Comparison of ENCODE assay signal across 1 cellular context in the genomic region with DNA sequence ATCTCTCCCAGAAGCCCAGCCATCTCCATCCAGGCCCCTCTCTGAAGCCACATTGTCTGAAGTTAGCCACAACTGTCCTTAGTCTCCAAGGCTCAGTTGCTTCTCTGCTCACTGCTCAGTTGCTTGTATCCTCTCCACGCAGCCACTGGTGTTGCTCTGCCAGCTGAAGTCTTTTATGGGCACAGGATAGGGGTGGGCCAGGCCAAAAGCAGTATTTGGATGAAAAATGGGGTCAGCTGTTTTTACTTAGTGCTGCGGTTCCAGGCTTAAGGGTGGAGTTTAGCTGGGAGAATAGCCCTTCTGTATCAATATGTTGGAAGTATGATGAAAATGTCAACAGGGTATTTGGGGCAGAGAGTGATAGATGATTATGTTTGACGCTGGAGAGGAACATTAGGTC.
TF ChIP-seq lines count a peak whose summit lies in the region.

No MANE protein-coding gene starts in this region.

TF ChIP-seq in GM23338, 12 proteins besides CTCF, POLR2A, EP300 and RAD21 (continued from another document):
- TF ChIP-seq, protein P1, sequence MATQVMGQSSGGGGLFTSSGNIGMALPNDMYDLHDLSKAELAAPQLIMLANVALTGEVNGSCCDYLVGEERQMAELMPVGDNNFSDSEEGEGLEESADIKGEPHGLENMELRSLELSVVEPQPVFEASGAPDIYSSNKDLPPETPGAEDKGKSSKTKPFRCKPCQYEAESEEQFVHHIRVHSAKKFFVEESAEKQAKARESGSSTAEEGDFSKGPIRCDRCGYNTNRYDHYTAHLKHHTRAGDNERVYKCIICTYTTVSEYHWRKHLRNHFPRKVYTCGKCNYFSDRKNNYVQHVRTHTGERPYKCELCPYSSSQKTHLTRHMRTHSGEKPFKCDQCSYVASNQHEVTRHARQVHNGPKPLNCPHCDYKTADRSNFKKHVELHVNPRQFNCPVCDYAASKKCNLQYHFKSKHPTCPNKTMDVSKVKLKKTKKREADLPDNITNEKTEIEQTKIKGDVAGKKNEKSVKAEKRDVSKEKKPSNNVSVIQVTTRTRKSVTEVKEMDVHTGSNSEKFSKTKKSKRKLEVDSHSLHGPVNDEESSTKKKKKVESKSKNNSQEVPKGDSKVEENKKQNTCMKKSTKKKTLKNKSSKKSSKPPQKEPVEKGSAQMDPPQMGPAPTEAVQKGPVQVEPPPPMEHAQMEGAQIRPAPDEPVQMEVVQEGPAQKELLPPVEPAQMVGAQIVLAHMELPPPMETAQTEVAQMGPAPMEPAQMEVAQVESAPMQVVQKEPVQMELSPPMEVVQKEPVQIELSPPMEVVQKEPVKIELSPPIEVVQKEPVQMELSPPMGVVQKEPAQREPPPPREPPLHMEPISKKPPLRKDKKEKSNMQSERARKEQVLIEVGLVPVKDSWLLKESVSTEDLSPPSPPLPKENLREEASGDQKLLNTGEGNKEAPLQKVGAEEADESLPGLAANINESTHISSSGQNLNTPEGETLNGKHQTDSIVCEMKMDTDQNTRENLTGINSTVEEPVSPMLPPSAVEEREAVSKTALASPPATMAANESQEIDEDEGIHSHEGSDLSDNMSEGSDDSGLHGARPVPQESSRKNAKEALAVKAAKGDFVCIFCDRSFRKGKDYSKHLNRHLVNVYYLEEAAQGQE (IDR thresholded peaks at IDR 0.05; ENCODE audit: unreplicated experiment): no peak
- no peak for TF ChIP-seq NANOG (IDR thresholded peaks at IDR 0.05; ENCODE audit: borderline replicate concordance)
- TF ChIP-seq, protein P2, sequence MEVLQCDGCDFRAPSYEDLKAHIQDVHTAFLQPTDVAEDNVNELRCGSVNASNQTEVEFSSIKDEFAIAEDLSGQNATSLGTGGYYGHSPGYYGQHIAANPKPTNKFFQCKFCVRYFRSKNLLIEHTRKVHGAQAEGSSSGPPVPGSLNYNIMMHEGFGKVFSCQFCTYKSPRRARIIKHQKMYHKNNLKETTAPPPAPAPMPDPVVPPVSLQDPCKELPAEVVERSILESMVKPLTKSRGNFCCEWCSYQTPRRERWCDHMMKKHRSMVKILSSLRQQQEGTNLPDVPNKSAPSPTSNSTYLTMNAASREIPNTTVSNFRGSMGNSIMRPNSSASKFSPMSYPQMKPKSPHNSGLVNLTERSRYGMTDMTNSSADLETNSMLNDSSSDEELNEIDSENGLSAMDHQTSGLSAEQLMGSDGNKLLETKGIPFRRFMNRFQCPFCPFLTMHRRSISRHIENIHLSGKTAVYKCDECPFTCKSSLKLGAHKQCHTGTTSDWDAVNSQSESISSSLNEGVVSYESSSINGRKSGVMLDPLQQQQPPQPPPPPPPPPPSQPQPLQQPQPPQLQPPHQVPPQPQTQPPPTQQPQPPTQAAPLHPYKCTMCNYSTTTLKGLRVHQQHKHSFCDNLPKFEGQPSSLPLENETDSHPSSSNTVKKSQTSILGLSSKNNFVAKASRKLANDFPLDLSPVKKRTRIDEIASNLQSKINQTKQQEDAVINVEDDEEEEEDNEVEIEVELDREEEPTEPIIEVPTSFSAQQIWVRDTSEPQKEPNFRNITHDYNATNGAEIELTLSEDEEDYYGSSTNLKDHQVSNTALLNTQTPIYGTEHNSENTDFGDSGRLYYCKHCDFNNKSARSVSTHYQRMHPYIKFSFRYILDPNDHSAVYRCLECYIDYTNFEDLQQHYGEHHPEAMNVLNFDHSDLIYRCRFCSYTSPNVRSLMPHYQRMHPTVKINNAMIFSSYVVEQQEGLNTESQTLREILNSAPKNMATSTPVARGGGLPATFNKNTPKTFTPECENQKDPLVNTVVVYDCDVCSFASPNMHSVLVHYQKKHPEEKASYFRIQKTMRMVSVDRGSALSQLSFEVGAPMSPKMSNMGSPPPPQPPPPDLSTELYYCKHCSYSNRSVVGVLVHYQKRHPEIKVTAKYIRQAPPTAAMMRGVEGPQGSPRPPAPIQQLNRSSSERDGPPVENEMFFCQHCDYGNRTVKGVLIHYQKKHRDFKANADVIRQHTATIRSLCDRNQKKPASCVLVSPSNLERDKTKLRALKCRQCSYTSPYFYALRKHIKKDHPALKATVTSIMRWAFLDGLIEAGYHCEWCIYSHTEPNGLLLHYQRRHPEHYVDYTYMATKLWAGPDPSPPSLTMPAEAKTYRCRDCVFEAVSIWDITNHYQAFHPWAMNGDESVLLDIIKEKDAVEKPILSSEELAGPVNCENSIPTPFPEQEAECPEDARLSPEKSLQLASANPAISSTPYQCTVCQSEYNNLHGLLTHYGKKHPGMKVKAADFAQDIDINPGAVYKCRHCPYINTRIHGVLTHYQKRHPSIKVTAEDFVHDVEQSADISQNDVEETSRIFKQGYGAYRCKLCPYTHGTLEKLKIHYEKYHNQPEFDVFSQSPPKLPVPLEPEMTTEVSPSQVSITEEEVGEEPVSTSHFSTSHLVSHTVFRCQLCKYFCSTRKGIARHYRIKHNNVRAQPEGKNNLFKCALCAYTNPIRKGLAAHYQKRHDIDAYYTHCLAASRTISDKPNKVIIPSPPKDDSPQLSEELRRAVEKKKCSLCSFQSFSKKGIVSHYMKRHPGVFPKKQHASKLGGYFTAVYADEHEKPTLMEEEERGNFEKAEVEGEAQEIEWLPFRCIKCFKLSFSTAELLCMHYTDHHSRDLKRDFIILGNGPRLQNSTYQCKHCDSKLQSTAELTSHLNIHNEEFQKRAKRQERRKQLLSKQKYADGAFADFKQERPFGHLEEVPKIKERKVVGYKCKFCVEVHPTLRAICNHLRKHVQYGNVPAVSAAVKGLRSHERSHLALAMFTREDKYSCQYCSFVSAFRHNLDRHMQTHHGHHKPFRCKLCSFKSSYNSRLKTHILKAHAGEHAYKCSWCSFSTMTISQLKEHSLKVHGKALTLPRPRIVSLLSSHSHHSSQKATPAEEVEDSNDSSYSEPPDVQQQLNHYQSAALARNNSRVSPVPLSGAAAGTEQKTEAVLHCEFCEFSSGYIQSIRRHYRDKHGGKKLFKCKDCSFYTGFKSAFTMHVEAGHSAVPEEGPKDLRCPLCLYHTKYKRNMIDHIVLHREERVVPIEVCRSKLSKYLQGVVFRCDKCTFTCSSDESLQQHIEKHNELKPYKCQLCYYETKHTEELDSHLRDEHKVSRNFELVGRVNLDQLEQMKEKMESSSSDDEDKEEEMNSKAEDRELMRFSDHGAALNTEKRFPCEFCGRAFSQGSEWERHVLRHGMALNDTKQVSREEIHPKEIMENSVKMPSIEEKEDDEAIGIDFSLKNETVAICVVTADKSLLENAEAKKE (CRISPR knock-in tag; IDR thresholded peaks at IDR 0.05): no peak
- no peak for TF ChIP-seq EZH2phosphoT487 (IDR thresholded peaks at IDR 0.05; ENCODE audit: unreplicated experiment)
- no peak for TF ChIP-seq ZNF331 (CRISPR knock-in tag; IDR thresholded peaks at IDR 0.05; ENCODE audit: low read depth)
- no peak for TF ChIP-seq CREB1 (CRISPR knock-in tag; IDR thresholded peaks at IDR 0.05; ENCODE audit: low read depth)
- TF ChIP-seq EZH2 (IDR thresholded peaks at IDR 0.05; ENCODE audit: low read depth, unreplicated experiment): no peak
